Comparison of ENCODE assay signal across 1 cellular context in genomic region chr14:105351920-105352871, GRCh38.
TF ChIP-seq lines count a peak whose summit lies in the region.

No MANE protein-coding gene starts in this region.

TF ChIP-seq in SK-N-SH, 30 proteins besides CTCF, POLR2A, EP300 and RAD21:
- TF ChIP-seq SMC3 (IDR thresholded peaks at IDR 0.05; ENCODE audit: low read depth, low read length) (peak; percentile 87), ELF1 (IDR thresholded peaks at IDR 0.05) (no peak), SIN3A (IDR thresholded peaks at IDR 0.05; ENCODE audit: borderline replicate concordance, low read depth, low read length) (no peak), CHD2 (IDR thresholded peaks at IDR 0.05; ENCODE audit: low read length, partially characterized antibody) (peak; percentile 23)
